ENCODE assay signal across 1 cellular context in the genomic region with DNA sequence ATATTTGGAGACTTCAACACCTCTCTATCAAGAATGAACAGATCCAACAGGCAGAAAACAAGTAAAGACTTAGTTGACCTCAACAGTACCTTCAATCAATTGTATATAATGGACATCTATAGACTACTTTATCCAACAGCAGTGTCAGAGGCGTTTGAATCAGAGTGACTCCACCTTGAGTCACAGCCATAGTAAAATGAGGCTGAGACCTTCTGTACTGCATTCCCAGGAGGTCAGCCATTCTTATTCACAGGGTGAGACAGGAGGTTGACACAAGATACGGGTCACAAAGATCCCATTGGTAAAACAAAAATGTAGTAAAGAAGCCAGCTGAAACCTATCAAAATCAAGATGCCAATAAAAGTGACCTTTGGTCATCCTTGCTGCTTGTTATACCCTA.
TF ChIP-seq lines count a peak whose summit lies in the region.

No MANE protein-coding gene starts in this region.

TF ChIP-seq in HepG2, 621 proteins besides CTCF, POLR2A, EP300 and RAD21 (continued from another document):
- TF ChIP-seq, protein P1, sequence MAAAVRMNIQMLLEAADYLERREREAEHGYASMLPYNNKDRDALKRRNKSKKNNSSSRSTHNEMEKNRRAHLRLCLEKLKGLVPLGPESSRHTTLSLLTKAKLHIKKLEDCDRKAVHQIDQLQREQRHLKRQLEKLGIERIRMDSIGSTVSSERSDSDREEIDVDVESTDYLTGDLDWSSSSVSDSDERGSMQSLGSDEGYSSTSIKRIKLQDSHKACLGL (CRISPR knock-in tag; IDR thresholded peaks at IDR 0.05): no peak
- no peak for TF ChIP-seq ZNF382 (CRISPR knock-in tag; IDR thresholded peaks at IDR 0.05; ENCODE audit: borderline replicate concordance)
- TF ChIP-seq TSC22D2 (CRISPR knock-in tag; IDR thresholded peaks at IDR 0.05; ENCODE audit: borderline replicate concordance): no peak
- no peak for TF ChIP-seq NKX3-1 (CRISPR knock-in tag; IDR thresholded peaks at IDR 0.05)
- TF ChIP-seq ZNF10 (CRISPR knock-in tag; IDR thresholded peaks at IDR 0.05; ENCODE audit: borderline replicate concordance, low read depth): no peak
- TF ChIP-seq ISX (CRISPR knock-in tag; conservative IDR thresholded peaks at IDR 0.05): no peak
